ENCODE assay signal across 27 cellular contexts in genomic region chr21:28133116-28133515, GRCh38.
"Had no signal": no experiment of that assay in that cellular context is flagged by ENCODE, and none has a peak within 500 bp of the region (broad histone marks: within the 10 kb centered on the region; RNA-seq: fewer than 3 reads in every experiment).

No MANE protein-coding gene starts in this region.

- H3K4me1 ChIP-seq: colonic mucosa, gastrocnemius medialis, parathyroid adenoma, right lobe of liver, tibial nerve, upper lobe of left lung had no signal

- H3K27me3 ChIP-seq: colonic mucosa, gastrocnemius medialis, neutrophil, right lobe of liver, tibial nerve, upper lobe of left lung had no signal

- H3K4me1 Mint-ChIP-seq: endodermal cell; memory B cell; natural killer cell; neural crest cell; stimulated activated naive B cell treated with anti-CD40 and anti-IgM and Interleukin-4, amounts not matched to agents 10 μg/mL and 1 μg/mL and 100 μg/mL, for 72 hours had no signal

- H2AFZ ChIP-seq: parathyroid adenoma had no signal

- H3K9me3 ChIP-seq: colonic mucosa, gastrocnemius medialis, neutrophil, right lobe of liver had no signal

- H3K9ac ChIP-seq: parathyroid adenoma had no signal

- H3K4me3 Mint-ChIP-seq: dendritic cell treated with granulocyte-macrophage colony-stimulating factor and Interleukin-4, amounts not matched to agents 40 ng/mL and 50 ng/mL, for 4 days; endodermal cell; memory B cell; natural killer cell; neural crest cell; stimulated activated naive B cell treated with anti-CD40 and anti-IgM and Interleukin-4, amounts not matched to agents 10 μg/mL and 1 μg/mL and 100 μg/mL, for 72 hours; stimulated activated naive CD8-positive, alpha-beta T cell treated with anti-CD3 and anti-CD28 coated beads, Interleukin-15, Interleukin-2, amounts not matched to agents 100 ng/mL and 50 ng/mL, for 24 hours had no signal

- H3K36me3 ChIP-seq: colonic mucosa, gastrocnemius medialis, neutrophil, right lobe of liver, thoracic aorta, tibial nerve, upper lobe of left lung had no signal

- H3K4me3 ChIP-seq: colonic mucosa, gastrocnemius medialis, lung, right lobe of liver, thoracic aorta, tibial nerve, upper lobe of left lung had no signal

- H3K27ac ChIP-seq: colonic mucosa, epithelial cell of prostate, gastrocnemius medialis, neutrophil, parathyroid adenoma, right lobe of liver, thoracic aorta, tibial nerve, upper lobe of left lung had no signal

- H3K27me3 Mint-ChIP-seq: dendritic cell treated with granulocyte-macrophage colony-stimulating factor and Interleukin-4, amounts not matched to agents 40 ng/mL and 50 ng/mL, for 4 days; memory B cell; progenitor cell of endocrine pancreas; stimulated activated naive B cell treated with anti-CD40 and anti-IgM and Interleukin-4, amounts not matched to agents 10 μg/mL and 1 μg/mL and 100 μg/mL, for 72 hours; stimulated activated naive CD8-positive, alpha-beta T cell treated with anti-CD3 and anti-CD28 coated beads, Interleukin-15, Interleukin-2, amounts not matched to agents 100 ng/mL and 50 ng/mL, for 24 hours had no signal

- ATAC-seq: esophagus mucosa; gastrocnemius medialis; left lobe of liver; natural killer cell; right lobe of liver; stimulated activated naive B cell treated with anti-CD40 and anti-IgM and Interleukin-4, amounts not matched to agents 10 μg/mL and 1 μg/mL and 100 μg/mL, for 72 hours had no signal

- H3K36me3 Mint-ChIP-seq: memory B cell; stimulated activated naive B cell treated with anti-CD40 and anti-IgM and Interleukin-4, amounts not matched to agents 10 μg/mL and 1 μg/mL and 100 μg/mL, for 72 hours had no signal

- H3K79me2 ChIP-seq: parathyroid adenoma had no signal

- H3K27ac Mint-ChIP-seq: dendritic cell treated with granulocyte-macrophage colony-stimulating factor and Interleukin-4, amounts not matched to agents 40 ng/mL and 50 ng/mL, for 4 days; endodermal cell; memory B cell; natural killer cell; progenitor cell of endocrine pancreas; stimulated activated naive B cell treated with anti-CD40 and anti-IgM and Interleukin-4, amounts not matched to agents 10 μg/mL and 1 μg/mL and 100 μg/mL, for 72 hours; stimulated activated naive CD8-positive, alpha-beta T cell treated with anti-CD3 and anti-CD28 coated beads, Interleukin-15, Interleukin-2, amounts not matched to agents 100 ng/mL and 50 ng/mL, for 24 hours had no signal

- DNase-seq: colonic mucosa; effector CD8-positive, alpha-beta T cell; endodermal cell; foreskin fibroblast; gastrocnemius medialis; head of caudate nucleus; kidney; natural killer cell; right lobe of liver; small intestine; stimulated activated CD4-positive, alpha-beta T cell treated with anti-CD3 and anti-CD28 coated beads, Interleukin-15, amount 100 ng/mL, for 24 hours; stimulated activated CD4-positive, alpha-beta T cell treated with anti-CD3 and anti-CD28 coated beads, Interleukin-2, amount 100 ng/mL, for 48 hours; stimulated activated naive B cell treated with anti-CD40 and anti-IgM and Interleukin-4, amounts not matched to agents 10 μg/mL and 1 μg/mL and 100 μg/mL, for 72 hours; upper lobe of left lung had no signal
